Comparison of ENCODE assay signal across 34 cellular contexts in the genomic region with DNA sequence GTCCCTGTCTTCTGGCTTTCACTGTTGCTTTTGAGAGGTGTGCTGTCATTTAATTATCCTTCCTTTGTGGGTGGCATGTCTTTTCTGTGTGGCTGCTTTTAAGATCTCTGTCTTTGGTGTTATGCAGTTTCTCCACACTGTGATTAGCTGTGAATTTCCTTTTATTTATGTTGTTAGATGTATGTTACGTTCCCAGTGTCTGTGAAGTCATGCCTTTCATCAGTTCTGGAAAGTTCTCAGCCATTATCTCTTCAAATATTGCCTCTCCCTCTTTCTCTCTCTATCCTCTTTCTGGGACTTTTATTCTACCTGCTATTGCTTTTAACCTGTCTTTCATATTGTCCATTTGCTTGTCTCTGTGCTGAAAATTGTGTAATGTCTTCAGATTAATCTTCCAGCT. TPM values are rescaled to one million over a fixed set of nuclear protein-coding genes. Genes with fewer than 3 reads are reported as not detected.
"Had no signal": no experiment of that assay in that cellular context is flagged by ENCODE, and none has a peak within 500 bp of the region (broad histone marks: within the 10 kb centered on the region; RNA-seq: fewer than 3 reads in every experiment).

No MANE protein-coding gene starts in this region.

- H3K4me3 ChIP-seq: adrenal gland, ascending aorta, body of pancreas, breast epithelium, cardiac muscle cell had no signal

- ATAC-seq: activated naive CD4-positive, alpha-beta T cell treated with anti-CD3 and anti-CD28 coated beads, Interleukin-2, amount 50 U/mL, for 72 hours; activated naive CD8-positive, alpha-beta T cell treated with anti-CD3 and anti-CD28 coated beads, Interleukin-2, amount 50 U/mL, for 24 hours; activated T-cell treated with anti-CD3 and anti-CD28 coated beads, Interleukin-2, amount 50 U/mL, for 4 hours; activated T-cell treated with anti-CD3 and anti-CD28 coated beads, Interleukin-2, amount 50 U/mL, for 72 hours; activated T-helper 17 cell treated with anti-CD3 and anti-CD28 coated beads, Interleukin-2, amount 50 U/mL, for 72 hours; body of pancreas had no signal

- H3K27ac ChIP-seq: adrenal gland, ascending aorta, body of pancreas, brain microvascular endothelial cell, breast epithelium, cardiac muscle cell had no signal

- H3K36me3 ChIP-seq: adrenal gland, ascending aorta, brain microvascular endothelial cell, breast epithelium, cardiac muscle cell had no signal

- H3K9me3 ChIP-seq: adrenal gland, ascending aorta, body of pancreas, breast epithelium had no signal

- DNase-seq: activated effector memory CD4-positive, alpha-beta T cell treated with anti-CD3 and anti-CD28 coated beads, Interleukin-2, amount 50 U/mL, for 16 hours; activated effector memory CD4-positive, alpha-beta T cell treated with Interleukin-2 at 50 U/mL for 16 hours; activated gamma-delta T cell; activated gamma-delta T cell treated with Interleukin-2 at 50 U/mL for 16 hours; activated naive CD4-positive, alpha-beta T cell; activated naive CD4-positive, alpha-beta T cell treated with anti-CD3 and anti-CD28 coated beads for 36 hours; activated naive CD4-positive, alpha-beta T cell treated with anti-CD3 and anti-CD28 coated beads, Interleukin-2, amount 10 ng/mL, durations not matched to agents 7 days and 5 days; activated naive CD4-positive, alpha-beta T cell treated with anti-CD3 and anti-CD28 coated beads, Interleukin-2, amount 50 U/mL, for 16 hours; activated naive CD4-positive, alpha-beta T cell treated with Interleukin-2 at 50 U/mL for 16 hours; activated naive CD8-positive, alpha-beta T cell treated with anti-CD3 and anti-CD28 coated beads for 36 hours; activated naive CD8-positive, alpha-beta T cell treated with anti-CD3 and anti-CD28 coated beads, Interleukin-2, amount 10 ng/mL, durations not matched to agents 7 days and 5 days; activated naive CD8-positive, alpha-beta T cell treated with anti-CD3 and anti-CD28 coated beads, Interleukin-2, amount 50 U/mL, for 24 hours; activated T-cell treated with anti-CD3 and anti-CD28 coated beads, Interleukin-2, amount 50 U/mL, for 24 hours; activated T-cell treated with anti-CD3 and anti-CD28 coated beads, Interleukin-2, amount 50 U/mL, for 4 hours; activated T-cell treated with anti-CD3 and anti-CD28 coated beads, Interleukin-2, amount 50 U/mL, for 48 hours; activated T-cell treated with anti-CD3 and anti-CD28 coated beads, Interleukin-2, amount 50 U/mL, for 72 hours; adrenal gland; amniotic stem cell; amygdala; anterior cingulate cortex; aorta; body of pancreas; brain microvascular endothelial cell; caudate nucleus; central memory CD4-positive, alpha-beta T cell; cerebellar nuclear complex had no signal

- H3K4me1 ChIP-seq: adrenal gland, ascending aorta, body of pancreas, breast epithelium had no signal

- H3K27me3 ChIP-seq: adrenal gland, ascending aorta, body of pancreas, cardiac muscle cell had no signal

- FAIRE-seq: astrocyte, bronchial epithelial cell had no signal

RNA-seq across cellular contexts. Expression of a gene that starts 21.0 kb away (rescaled TPM):
- total RNA-seq: activated T-cell treated with anti-CD3 and anti-CD28 coated beads, Interleukin-2, amount 50 U/mL, for 4 hours; chondrocyte had no signal
